14 cellular contexts compared by ENCODE assay signal in the genomic region with DNA sequence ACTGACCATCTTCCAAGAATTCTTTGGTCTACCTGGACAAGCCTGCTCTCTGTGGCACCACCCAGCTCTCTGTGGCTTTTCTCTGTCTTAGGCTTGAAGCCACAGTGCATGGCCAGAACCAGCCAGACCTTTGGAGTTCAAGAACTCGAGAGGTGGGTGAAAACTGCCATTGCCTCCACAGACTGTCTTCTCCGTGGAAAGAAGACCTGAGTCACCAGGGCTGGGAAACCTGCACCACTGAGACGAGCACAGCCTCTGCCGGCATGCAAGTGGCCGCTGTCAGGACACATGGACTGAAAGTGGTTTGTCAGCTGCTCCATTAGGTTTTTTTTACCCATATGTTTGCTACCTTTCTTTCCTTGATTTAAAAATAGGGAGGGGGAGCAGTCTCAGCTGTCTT.
DNase-seq lines count a peak whose midpoint lies in the region; ATAC-seq lines count a peak whose summit lies in the region.
"Had no signal": no experiment of that assay in that cellular context is flagged by ENCODE, and none has a peak within 500 bp of the region (broad histone marks: within the 10 kb centered on the region; RNA-seq: fewer than 3 reads in every experiment).

No MANE protein-coding gene starts in this region.

- no peak overlapping the region for H3K4me3 ChIP-seq in adipocyte (ENCODE audit: low read length)

- no peaks in the 10 kb centered on the region for H3K36me3 Mint-ChIP-seq in T-cell
- H3K36me3 Mint-ChIP-seq: memory B cell had no signal

- CTCF ChIA-PET in T-cell (lab: Charles Lee) = interaction anchor here in 1 of 2 donors (0.7 kb wide), 2 partner anchors 55 to 900 kb away, joined by 7 read pairs; no protein-coding TSS in a partner anchor

- POLR2A ChIA-PET in T-cell (lab: Charles Lee) = no interaction called here

- ATAC-seq in left cardiac atrium = peak; percentile 40 to 64
- no peak for ATAC-seq in GM21515 (IDR thresholded peaks at IDR 0.05; ENCODE audit: unreplicated experiment)
- no peak for ATAC-seq in T-cell (replicated peaks in 1 of 4)
- ATAC-seq: activated T-helper 17 cell treated with anti-CD3 and anti-CD28 coated beads, Interleukin-2, amount 50 U/mL, for 72 hours had no signal

- H3K36me3 ChIP-seq in adipocyte (ENCODE audit: control insufficient read depth, insufficient read depth, low read length, severe bottlenecking) = no peaks in the 10 kb centered on the region

- H3K4me3 Mint-ChIP-seq in T-cell = no peak overlapping the region
- H3K4me3 Mint-ChIP-seq: activated T-helper 17 cell treated with anti-CD3 and anti-CD28 coated beads, Interleukin-2, amount 50 U/mL, for 72 hours; B cell; memory B cell; T-helper 2 cell treated with Interferon-gamma antibody and Interleukin-4, amounts not matched to agents 5 μg/mL and 100 μg/mL, for 36 hours had no signal

- H3K27me3 Mint-ChIP-seq in T-cell = peaks cover 18 to 35% of the 10 kb centered on the region in 2 donors

- H3K9me3 Mint-ChIP-seq in T-cell = no peaks in the 10 kb centered on the region
- H3K9me3 Mint-ChIP-seq: activated T-helper 17 cell treated with anti-CD3 and anti-CD28 coated beads, Interleukin-2, amount 50 U/mL, for 72 hours; memory B cell; T-helper 2 cell treated with Interferon-gamma antibody and Interleukin-4, amounts not matched to agents 5 μg/mL and 100 μg/mL, for 36 hours had no signal

- peaks cover 0 to 6% (median 5%) of the 10 kb centered on the region in 3 donors for H3K4me1 Mint-ChIP-seq in T-cell
- H3K4me1 Mint-ChIP-seq: activated T-helper 17 cell treated with anti-CD3 and anti-CD28 coated beads, Interleukin-2, amount 50 U/mL, for 72 hours had no signal

- peak overlapping the region; percentile 19 for H3K9ac ChIP-seq in adipocyte (ENCODE audit: low read length)

- no peaks in the 10 kb centered on the region for H3K27me3 ChIP-seq in adipocyte (replicated peaks; ENCODE audit: control insufficient read depth, insufficient read depth, low read length)

- intact Hi-C loops in left cardiac atrium (cut with DNase I) = loop anchor here in 1 of 2 donors (10.0 kb wide), 1 partner anchor 265 kb away; no protein-coding TSS in a partner anchor
- intact Hi-C loops in posterior cingulate gyrus (cut with DNase I) = no loop called here

- H3K9me3 ChIP-seq in adipocyte (ENCODE audit: control insufficient read depth, low read length) = no peaks in the 10 kb centered on the region

- DNase-seq in AG08396 (ENCODE audit: low spot score) = peak; percentile 28
- no peak for DNase-seq in adipocyte (ENCODE audit: low read depth)
- DNase-seq in left cardiac atrium = peak; percentile 64
- DNase-seq in posterior cingulate gyrus = peak in 6 of 10 donors; percentile 38 to 92 (median 66)
- DNase-seq in globus pallidus (ENCODE audit: low spot score) = no peak
- DNase-seq in midbrain (lab: John Stamatoyannopoulos, UW) = no peak
- no peak for DNase-seq in T-cell
- DNase-seq: Karpas-422; stimulated activated CD4-positive, alpha-beta T cell treated with anti-CD3 and anti-CD28 coated beads, Interleukin-4, amount 100 ng/mL, for 24 hours had no signal

- no peak overlapping the region for H3K27ac Mint-ChIP-seq in T-cell
- H3K27ac Mint-ChIP-seq: activated T-helper 17 cell treated with anti-CD3 and anti-CD28 coated beads, Interleukin-2, amount 50 U/mL, for 72 hours; B cell; memory B cell; T-helper 2 cell treated with Interferon-gamma antibody and Interleukin-4, amounts not matched to agents 5 μg/mL and 100 μg/mL, for 36 hours had no signal

- H3K4me1 ChIP-seq in adipocyte (ENCODE audit: control insufficient read depth, insufficient read depth, low read length) = peaks cover 54% of the 10 kb centered on the region

Comparison
In these comparisons a context has a peak if more than half of its experiments do, and no peak if none do; other contexts are left out.
1. DNase-seq: peak in AG08396 (single experiment), left cardiac atrium (single experiment) and posterior cingulate gyrus (6 of 10); none in adipocyte (single experiment), globus pallidus (single experiment), midbrain (single experiment) and T-cell (0 of 34).
2. ATAC-seq: peak in left cardiac atrium (2 of 2); none in GM21515 (single experiment) and T-cell (0 of 4).